In genomic region chr9:77841739-77842386, GRCh38 we compare ENCODE assay signal across 8 cellular contexts.
DNase-seq lines count a peak whose midpoint lies in the region; ATAC-seq and TF ChIP-seq lines count a peak whose summit lies in the region.

No MANE protein-coding gene starts in this region.

- no peak overlapping the region for H3K4me3 ChIP-seq in breast epithelium
- H3K4me3 ChIP-seq in testis, result no peak overlapping the region

- 79 to 84% methylated on average over 3 of the region's 3 CpGs for WGBS in testis, 2 donors

- H3K9me3 ChIP-seq in breast epithelium (no peaks in the 10 kb centered on the region), testis (no peaks in the 10 kb centered on the region)

- peak; percentile 95 for ATAC-seq in GM18867 (IDR thresholded peaks at IDR 0.05; ENCODE audit: unreplicated experiment)
- peak; percentile 61 for ATAC-seq in HG03575 (IDR thresholded peaks at IDR 0.05; ENCODE audit: extremely low read depth, insufficient number of reproducible peaks, low FRiP score, unreplicated experiment)
- ATAC-seq in stimulated activated effector memory CD8-positive, alpha-beta T cell treated with anti-CD3 and anti-CD28 coated beads, Interleukin-12 subunit alpha, Interleukin-12 subunit beta, amount 100 ng/mL, for 72 hours, result peak; percentile 60

- intact Hi-C loops in breast epithelium (cut with DNase I; ENCODE audit: low total_unique reads), result no loop called here
- intact Hi-C loops in testis (cut with DNase I; ENCODE audit: low total_unique reads), result no loop called here

- no peak overlapping the region for H3K4me3 Mint-ChIP-seq in stimulated activated effector memory CD8-positive, alpha-beta T cell treated with anti-CD3 and anti-CD28 coated beads, Interleukin-12 subunit alpha, Interleukin-12 subunit beta, amount 100 ng/mL, for 72 hours

- H3K4me1 ChIP-seq in breast epithelium, result peaks cover 0 to 16% of the 10 kb centered on the region in 2 donors
- H3K4me1 ChIP-seq in testis, result no peaks in the 10 kb centered on the region

- H3K27ac ChIP-seq in breast epithelium, result peak overlapping the region; percentile 2 to 44
- no peak overlapping the region for H3K27ac ChIP-seq in testis

- no peak overlapping the region for H3K27ac Mint-ChIP-seq in stimulated activated effector memory CD8-positive, alpha-beta T cell treated with anti-CD3 and anti-CD28 coated beads, Interleukin-12 subunit alpha, Interleukin-12 subunit beta, amount 100 ng/mL, for 72 hours

- TF ChIP-seq POLR2A in breast epithelium (IDR thresholded peaks at IDR 0.05), result no peak
- TF ChIP-seq POLR2A in testis (IDR thresholded peaks at IDR 0.05), result no peak

- H3K36me3 ChIP-seq in breast epithelium (no peaks in the 10 kb centered on the region), testis (ENCODE audit: low read depth, missing control alignments) (no peaks in the 10 kb centered on the region)

- in situ Hi-C loops in ACHN (cut with HindIII; ENCODE audit: low pct_ligation_motif_present, low pct_unique_long_range_greater_than_20kb, low sequenced_read_pairs), result no loop called here

- no peaks in the 10 kb centered on the region for H3K9me3 Mint-ChIP-seq in stimulated activated effector memory CD8-positive, alpha-beta T cell treated with anti-CD3 and anti-CD28 coated beads, Interleukin-12 subunit alpha, Interleukin-12 subunit beta, amount 100 ng/mL, for 72 hours

- TF ChIP-seq CTCF in breast epithelium (IDR thresholded peaks at IDR 0.05), result no peak
- no peak for TF ChIP-seq CTCF in testis (IDR thresholded peaks at IDR 0.05)

- DNase-seq in ACHN, result peak; percentile 25
- DNase-seq in breast epithelium (ENCODE audit: low spot score in 2 of 2), result no peak
- no peak for DNase-seq in stimulated activated effector memory CD8-positive, alpha-beta T cell treated with anti-CD3 and anti-CD28 coated beads, Interleukin-12 subunit alpha, Interleukin-12 subunit beta, amount 100 ng/mL, for 72 hours (ENCODE audit: low spot score in 2 of 2)
- no peak for DNase-seq in testis
- no peak for DNase-seq in NCI-H2029 (lab: John Stamatoyannopoulos, UW)
- DNase-seq in COLO668 (lab: John Stamatoyannopoulos, UW; ENCODE audit: unreplicated experiment), result no peak

- H3K36me3 Mint-ChIP-seq in stimulated activated effector memory CD8-positive, alpha-beta T cell treated with anti-CD3 and anti-CD28 coated beads, Interleukin-12 subunit alpha, Interleukin-12 subunit beta, amount 100 ng/mL, for 72 hours, result no peaks in the 10 kb centered on the region

- H3K27me3 ChIP-seq in breast epithelium (no peaks in the 10 kb centered on the region), testis (no peaks in the 10 kb centered on the region)

- no peaks in the 10 kb centered on the region for H3K4me1 Mint-ChIP-seq in stimulated activated effector memory CD8-positive, alpha-beta T cell treated with anti-CD3 and anti-CD28 coated beads, Interleukin-12 subunit alpha, Interleukin-12 subunit beta, amount 100 ng/mL, for 72 hours

Comparison
In these comparisons a context has a peak if more than half of its experiments do, and no peak if none do; other contexts are left out.
1. H3K27ac ChIP-seq: peak in breast epithelium (2 of 2); none in testis (0 of 2).
2. Peak in every context shown above with its lines, with median percentiles within 50 percentile points of each other: ATAC-seq.